ENCODE assay signal across 12 cellular contexts in the genomic region with DNA sequence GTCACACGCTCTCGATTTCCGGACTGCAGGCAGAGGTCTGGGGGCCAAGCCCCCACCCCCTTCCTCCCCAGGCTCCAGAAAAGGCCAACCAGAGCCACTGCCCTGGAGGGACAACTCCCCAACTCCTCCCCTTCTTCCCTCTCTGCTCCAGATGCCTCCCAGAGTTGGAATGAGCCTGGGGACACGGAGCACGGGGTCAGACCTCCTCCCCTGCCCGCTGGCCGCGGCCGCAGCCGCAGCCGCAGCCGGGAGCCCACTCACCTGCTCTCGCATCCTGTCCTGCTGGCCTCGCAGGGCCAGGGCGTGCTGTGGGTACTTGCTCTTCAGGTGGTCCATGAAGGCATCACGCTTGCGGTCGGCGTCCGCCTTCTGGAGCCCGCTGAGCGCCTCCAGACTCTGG. TPM values are rescaled to one million over a fixed set of nuclear protein-coding genes. Genes with fewer than 3 reads are reported as not detected.
A peak's percentile ranks its signal among the peaks of the same experiment; 100 is the strongest.
DNase-seq lines count a peak whose midpoint lies in the region; ATAC-seq, FAIRE-seq and TF ChIP-seq lines count a peak whose summit lies in the region.
"Had no signal": no experiment of that assay in that cellular context is flagged by ENCODE, and none has a peak within 500 bp of the region (broad histone marks: within the 10 kb centered on the region; RNA-seq: fewer than 3 reads in every experiment).

No MANE protein-coding gene starts in this region.

- peak overlapping the region; percentile 60 for H3K4me3 Mint-ChIP-seq in GM23338

- H3K27me3 ChIP-seq in GM23338 (ENCODE audit: insufficient read depth): peaks cover 100% of the 10 kb centered on the region
- peaks cover 9% of the 10 kb centered on the region for H3K27me3 ChIP-seq in ascending aorta
- peaks cover 71% of the 10 kb centered on the region for H3K27me3 ChIP-seq in smooth muscle cell (ENCODE audit: low read depth)
- H3K27me3 ChIP-seq: ovary had no signal

- peak; percentile 64 for ATAC-seq in GM23338
- ATAC-seq: foreskin keratinocyte had no signal

- H2AFZ ChIP-seq in GM23338: peak overlapping the region; percentile 66; the same call in 1 of the 2 replicates
- no peak overlapping the region for H2AFZ ChIP-seq in smooth muscle cell (ENCODE audit: low read depth)
- H2AFZ ChIP-seq in OCI-LY7 (ENCODE audit: low read length): no peak overlapping the region

- intact Hi-C loops in ascending aorta (cut with DNase I): no loop called here
- intact Hi-C loops in OCI-LY7 (cut with micrococcal nuclease; ENCODE audit: unreplicated experiment): no loop called here

- peaks cover 46% of the 10 kb centered on the region for H3K4me1 Mint-ChIP-seq in GM23338

- H3K9me2 ChIP-seq in GM23338 (ENCODE audit: insufficient read depth) (no peaks in the 10 kb centered on the region), OCI-LY7 (ENCODE audit: insufficient read depth, low read length) (no peaks in the 10 kb centered on the region)

- H3K9me3 Mint-ChIP-seq in GM23338: no peaks in the 10 kb centered on the region

- no peak overlapping the region for H3K27ac Mint-ChIP-seq in GM23338
- H3K27ac Mint-ChIP-seq: CD4-positive, alpha-beta memory T cell had no signal

- no peak for FAIRE-seq in GM12892 (lab: Jason Lieb, UNC)

- H4K20me1 ChIP-seq in GM23338 (replicated peaks; ENCODE audit: insufficient read depth) (peaks cover 4% of the 10 kb centered on the region), smooth muscle cell (ENCODE audit: low read depth) (no peaks in the 10 kb centered on the region), OCI-LY7 (ENCODE audit: insufficient read depth, low read length) (no peaks in the 10 kb centered on the region)

- peaks cover 81% of the 10 kb centered on the region for H3K27me3 Mint-ChIP-seq in GM23338 (ENCODE audit: insufficient read depth, low read depth, poor library complexity)

- H3K9ac ChIP-seq in smooth muscle cell (ENCODE audit: low read depth): no peak overlapping the region

- H3F3A ChIP-seq in GM23338 (replicated peaks; ENCODE audit: low read depth): peaks cover 5% of the 10 kb centered on the region; the same call in 1 of the 2 replicates
- H3F3A ChIP-seq in smooth muscle cell (ENCODE audit: low read depth): no peaks in the 10 kb centered on the region

- H3K4me1 ChIP-seq in GM23338 (ENCODE audit: insufficient read depth) (peaks cover 21% of the 10 kb centered on the region), ascending aorta (peaks cover 0 to 14% of the 10 kb centered on the region in 2 donors), smooth muscle cell (ENCODE audit: low read depth) (peaks cover 17% of the 10 kb centered on the region), OCI-LY7 (ENCODE audit: insufficient read depth, low read length, poor library complexity, severe bottlenecking) (no peaks in the 10 kb centered on the region)
- H3K4me1 ChIP-seq: foreskin keratinocyte had no signal

- TF ChIP-seq CTCF in GM23338 (conservative IDR thresholded peaks at IDR 0.05; ENCODE audit: low read depth in 2 of 2): no peak
- TF ChIP-seq CTCF in ascending aorta (IDR thresholded peaks at IDR 0.05): no peak
- no peak for TF ChIP-seq CTCF in smooth muscle cell (IDR thresholded peaks at IDR 0.05; ENCODE audit: borderline replicate concordance, insufficient read depth, poor library complexity, severe bottlenecking)
- TF ChIP-seq CTCF in OCI-LY7 (conservative IDR thresholded peaks at IDR 0.05; ENCODE audit: low read length): no peak

- peak overlapping the region; percentile 56 for H3K4me3 ChIP-seq in GM23338
- H3K4me3 ChIP-seq in ascending aorta: peak overlapping the region; percentile 4 to 55
- peak overlapping the region; percentile 41 for H3K4me3 ChIP-seq in iPS-18c (ENCODE audit: insufficient read depth, low read depth, low read length)
- no peak overlapping the region for H3K4me3 ChIP-seq in smooth muscle cell
- no peak overlapping the region for H3K4me3 ChIP-seq in OCI-LY7 (ENCODE audit: low read depth, low read length, poor library complexity, severe bottlenecking)
- H3K4me3 ChIP-seq: ovary had no signal

- no peaks in the 10 kb centered on the region; the same call in 2 of the 3 replicates for H3K36me3 Mint-ChIP-seq in GM23338 (ENCODE audit: low read depth)
- H3K36me3 Mint-ChIP-seq: CD4-positive, alpha-beta memory T cell had no signal

- POLR2A ChIA-PET in OCI-LY7 (lab: Charles Lee): interaction anchor here (0.5 kb wide), 1 partner anchor 35 kb away, joined by 3 read pairs; no protein-coding TSS in a partner anchor

- H3K36me3 ChIP-seq in GM23338 (ENCODE audit: insufficient read depth) (no peaks in the 10 kb centered on the region), ascending aorta (no peaks in the 10 kb centered on the region), smooth muscle cell (ENCODE audit: low read depth) (no peaks in the 10 kb centered on the region), OCI-LY7 (ENCODE audit: insufficient read depth, low read length) (no peaks in the 10 kb centered on the region)
- H3K36me3 ChIP-seq: ovary had no signal

- peak overlapping the region; percentile 89 for H3K4me2 ChIP-seq in GM23338
- peak overlapping the region; percentile 72 for H3K4me2 ChIP-seq in smooth muscle cell
- no peak overlapping the region for H3K4me2 ChIP-seq in OCI-LY7 (ENCODE audit: low read length)

- H3K79me2 ChIP-seq in GM23338 (replicated peaks; ENCODE audit: insufficient read depth): no peaks in the 10 kb centered on the region
- no peaks in the 10 kb centered on the region for H3K79me2 ChIP-seq in smooth muscle cell (ENCODE audit: low read depth)
- H3K79me2 ChIP-seq in OCI-LY7 (ENCODE audit: insufficient read depth, low read depth, low read length): no peaks in the 10 kb centered on the region

- no peaks in the 10 kb centered on the region for H3K9me3 ChIP-seq in ascending aorta
- no peaks in the 10 kb centered on the region for H3K9me3 ChIP-seq in iPS-18c (ENCODE audit: control insufficient read depth, insufficient read depth, low read length)
- H3K9me3 ChIP-seq in smooth muscle cell (replicated peaks; ENCODE audit: low read depth): no peaks in the 10 kb centered on the region
- H3K9me3 ChIP-seq in OCI-LY7 (ENCODE audit: low read length): no peaks in the 10 kb centered on the region
- H3K9me3 ChIP-seq: ovary had no signal

- no peak overlapping the region for H3K27ac ChIP-seq in GM23338 (ENCODE audit: low read depth)
- H3K27ac ChIP-seq in ascending aorta: no peak overlapping the region
- no peak overlapping the region for H3K27ac ChIP-seq in smooth muscle cell (ENCODE audit: low read depth)
- no peak overlapping the region for H3K27ac ChIP-seq in OCI-LY7 (ENCODE audit: low read depth, low read length, poor library complexity, severe bottlenecking)
- H3K27ac ChIP-seq: foreskin keratinocyte, ovary had no signal

- DNase-seq in GM23338 (ENCODE audit: low spot score) (peak; percentile 80), ascending aorta (ENCODE audit: low spot score in 2 of 2) (no peak), smooth muscle cell (lab: John Stamatoyannopoulos, UW; ENCODE audit: unreplicated experiment) (no peak), NCI-H1105 treated with DMSO at 0.1 percent for 48 hours (lab: John Stamatoyannopoulos, UW) (no peak), OCI-LY7 (ENCODE audit: low spot score) (no peak), GM12892 (ENCODE audit: insufficient read length) (no peak)
- DNase-seq: activated CD4-positive, CD25-positive, alpha-beta regulatory T cell treated with anti-CD3 and anti-CD28 coated beads, Interleukin-2, amount 50 U/mL, for 72 hours; activated T-cell treated with anti-CD3 and anti-CD28 coated beads, Interleukin-2, amount 50 U/mL, for 1 hour; foreskin keratinocyte; ovary had no signal

- TF ChIP-seq POLR2A in GM12892 (IDR thresholded peaks at IDR 0.05; ENCODE audit: low read depth, low read length): no peak

- no TSS peak for BruUV-seq in OCI-LY7 (replicated peaks; lab: Mats Ljungman, UMichigan)

- WGBS in smooth muscle cell (ENCODE audit: low lambda C conversion rate): 3% methylated on average over 21 of the region's 22 CpGs

- CTCF ChIA-PET in OCI-LY7 (lab: Charles Lee; ENCODE audit: unreplicated experiment): no interaction called here

TF ChIP-seq in GM23338, 12 proteins besides CTCF, POLR2A, EP300 and RAD21 (continues in another document):
- peak; percentile 71 for TF ChIP-seq EZH2 (IDR thresholded peaks at IDR 0.05; ENCODE audit: low read depth, unreplicated experiment)
- TF ChIP-seq ETS1 (IDR thresholded peaks at IDR 0.05): no peak
- no peak for TF ChIP-seq EZH2phosphoT487 (IDR thresholded peaks at IDR 0.05; ENCODE audit: unreplicated experiment)
- TF ChIP-seq POLR2AphosphoS5 (IDR thresholded peaks at IDR 0.05; ENCODE audit: low read depth): no peak
- no peak for TF ChIP-seq ZNF331 (CRISPR knock-in tag; IDR thresholded peaks at IDR 0.05; ENCODE audit: low read depth)
- TF ChIP-seq STAT1 (IDR thresholded peaks at IDR 0.05; ENCODE audit: unreplicated experiment): no peak

RNA-seq across cellular contexts. Expression of gene SRCIN1, which starts 27.5 kb away (rescaled TPM):
- 1.3 and 2.2 TPM in 2 replicates for total RNA-seq in GM23338 (2014; rRNA removed; shearing (Covaris generic))
- polyA plus RNA-seq in GM23338 (2016; fragmentation: Nextera tagmentation; extraction: Ambion mirVana): 0.87 TPM in 2 replicates
- not detected for total RNA-seq in ascending aorta
- 0.09 and 0.90 TPM in 2 replicates for total RNA-seq in smooth muscle cell
- 0.16 and 0.72 TPM in 2 replicates for polyA plus RNA-seq in smooth muscle cell
- total RNA-seq in OCI-LY7 (2014; rRNA removed; shearing (Covaris generic)): 0.15 and 1.5 TPM in 2 replicates
- 4.6 and 4.9 TPM in 2 replicates for total RNA-seq in OCI-LY7 (2022)
- polyA plus RNA-seq in GM12892 (2012; ENCODE audit: missing spikeins): 0.13 TPM
- polyA plus RNA-seq: CD4-positive, alpha-beta memory T cell had no signal

Comparison
In these comparisons a context has a peak if more than half of its experiments do, and no peak if none do; other contexts are left out.
1. H3K4me3 ChIP-seq: peak in GM23338 (single experiment), ascending aorta (2 of 2) and iPS-18c (single experiment); none in smooth muscle cell (single experiment) and OCI-LY7 (single experiment).